In the genomic region with DNA sequence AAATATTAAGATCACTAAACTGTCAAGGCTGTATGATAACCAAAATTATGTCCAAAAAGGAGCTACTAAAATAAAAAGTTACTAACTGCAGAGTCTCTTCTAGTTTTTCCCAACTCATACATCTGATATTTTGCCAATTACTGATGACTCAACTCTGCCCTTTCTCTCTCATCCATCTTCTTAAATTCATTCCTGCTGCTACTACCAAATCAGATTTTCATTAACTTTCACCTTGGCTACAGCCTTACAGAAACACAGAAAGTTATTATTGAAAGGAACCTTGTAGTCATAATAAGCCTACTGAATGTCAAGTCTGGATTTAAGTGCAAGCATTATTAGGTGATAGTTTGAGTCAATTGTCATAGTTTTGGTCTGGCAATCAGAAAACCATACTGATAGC, we compare ENCODE assay signal across 1 cellular context.
TF ChIP-seq lines count a peak whose summit lies in the region.

No MANE protein-coding gene starts in this region.

TF ChIP-seq in SK-N-SH, 30 proteins besides CTCF, POLR2A, EP300 and RAD21 (continued from another document):
- TF ChIP-seq, protein P1, sequence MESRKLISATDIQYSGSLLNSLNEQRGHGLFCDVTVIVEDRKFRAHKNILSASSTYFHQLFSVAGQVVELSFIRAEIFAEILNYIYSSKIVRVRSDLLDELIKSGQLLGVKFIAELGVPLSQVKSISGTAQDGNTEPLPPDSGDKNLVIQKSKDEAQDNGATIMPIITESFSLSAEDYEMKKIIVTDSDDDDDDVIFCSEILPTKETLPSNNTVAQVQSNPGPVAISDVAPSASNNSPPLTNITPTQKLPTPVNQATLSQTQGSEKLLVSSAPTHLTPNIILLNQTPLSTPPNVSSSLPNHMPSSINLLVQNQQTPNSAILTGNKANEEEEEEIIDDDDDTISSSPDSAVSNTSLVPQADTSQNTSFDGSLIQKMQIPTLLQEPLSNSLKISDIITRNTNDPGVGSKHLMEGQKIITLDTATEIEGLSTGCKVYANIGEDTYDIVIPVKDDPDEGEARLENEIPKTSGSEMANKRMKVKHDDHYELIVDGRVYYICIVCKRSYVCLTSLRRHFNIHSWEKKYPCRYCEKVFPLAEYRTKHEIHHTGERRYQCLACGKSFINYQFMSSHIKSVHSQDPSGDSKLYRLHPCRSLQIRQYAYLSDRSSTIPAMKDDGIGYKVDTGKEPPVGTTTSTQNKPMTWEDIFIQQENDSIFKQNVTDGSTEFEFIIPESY (IDR thresholded peaks at IDR 0.05; ENCODE audit: borderline replicate concordance, low read depth) = no peak
- no peak for TF ChIP-seq YY1 (IDR thresholded peaks at IDR 0.05; ENCODE audit: low read depth)
- no peak for TF ChIP-seq GABPA (IDR thresholded peaks at IDR 0.05; ENCODE audit: low read depth)
- no peak for TF ChIP-seq SMC3 (IDR thresholded peaks at IDR 0.05; ENCODE audit: low read depth, low read length)
- TF ChIP-seq, protein P2, sequence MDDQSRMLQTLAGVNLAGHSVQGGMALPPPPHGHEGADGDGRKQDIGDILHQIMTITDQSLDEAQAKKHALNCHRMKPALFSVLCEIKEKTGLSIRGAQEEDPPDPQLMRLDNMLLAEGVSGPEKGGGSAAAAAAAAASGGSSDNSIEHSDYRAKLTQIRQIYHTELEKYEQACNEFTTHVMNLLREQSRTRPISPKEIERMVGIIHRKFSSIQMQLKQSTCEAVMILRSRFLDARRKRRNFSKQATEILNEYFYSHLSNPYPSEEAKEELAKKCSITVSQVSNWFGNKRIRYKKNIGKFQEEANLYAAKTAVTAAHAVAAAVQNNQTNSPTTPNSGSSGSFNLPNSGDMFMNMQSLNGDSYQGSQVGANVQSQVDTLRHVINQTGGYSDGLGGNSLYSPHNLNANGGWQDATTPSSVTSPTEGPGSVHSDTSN (IDR thresholded peaks at IDR 0.05) = peak; percentile 84
- peak; percentile 54; the same call in 1 of the 2 replicates for TF ChIP-seq NFIC (IDR thresholded peaks at IDR 0.05; ENCODE audit: borderline replicate concordance)
- TF ChIP-seq TAF1 (IDR thresholded peaks at IDR 0.05; ENCODE audit: borderline replicate concordance, low read depth, low read length) = no peak
- no peak for TF ChIP-seq EZH2phosphoT487 (IDR thresholded peaks at IDR 0.05; ENCODE audit: borderline replicate concordance, low read depth)
- no peak for TF ChIP-seq CHD2 (IDR thresholded peaks at IDR 0.05; ENCODE audit: low read length, partially characterized antibody)
- peak; percentile 86 for TF ChIP-seq TCF12 (IDR thresholded peaks at IDR 0.05)
- TF ChIP-seq, protein P3, sequence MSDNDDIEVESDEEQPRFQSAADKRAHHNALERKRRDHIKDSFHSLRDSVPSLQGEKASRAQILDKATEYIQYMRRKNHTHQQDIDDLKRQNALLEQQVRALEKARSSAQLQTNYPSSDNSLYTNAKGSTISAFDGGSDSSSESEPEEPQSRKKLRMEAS (IDR thresholded peaks at IDR 0.05; ENCODE audit: low read depth) = no peak
- TF ChIP-seq, protein P4, sequence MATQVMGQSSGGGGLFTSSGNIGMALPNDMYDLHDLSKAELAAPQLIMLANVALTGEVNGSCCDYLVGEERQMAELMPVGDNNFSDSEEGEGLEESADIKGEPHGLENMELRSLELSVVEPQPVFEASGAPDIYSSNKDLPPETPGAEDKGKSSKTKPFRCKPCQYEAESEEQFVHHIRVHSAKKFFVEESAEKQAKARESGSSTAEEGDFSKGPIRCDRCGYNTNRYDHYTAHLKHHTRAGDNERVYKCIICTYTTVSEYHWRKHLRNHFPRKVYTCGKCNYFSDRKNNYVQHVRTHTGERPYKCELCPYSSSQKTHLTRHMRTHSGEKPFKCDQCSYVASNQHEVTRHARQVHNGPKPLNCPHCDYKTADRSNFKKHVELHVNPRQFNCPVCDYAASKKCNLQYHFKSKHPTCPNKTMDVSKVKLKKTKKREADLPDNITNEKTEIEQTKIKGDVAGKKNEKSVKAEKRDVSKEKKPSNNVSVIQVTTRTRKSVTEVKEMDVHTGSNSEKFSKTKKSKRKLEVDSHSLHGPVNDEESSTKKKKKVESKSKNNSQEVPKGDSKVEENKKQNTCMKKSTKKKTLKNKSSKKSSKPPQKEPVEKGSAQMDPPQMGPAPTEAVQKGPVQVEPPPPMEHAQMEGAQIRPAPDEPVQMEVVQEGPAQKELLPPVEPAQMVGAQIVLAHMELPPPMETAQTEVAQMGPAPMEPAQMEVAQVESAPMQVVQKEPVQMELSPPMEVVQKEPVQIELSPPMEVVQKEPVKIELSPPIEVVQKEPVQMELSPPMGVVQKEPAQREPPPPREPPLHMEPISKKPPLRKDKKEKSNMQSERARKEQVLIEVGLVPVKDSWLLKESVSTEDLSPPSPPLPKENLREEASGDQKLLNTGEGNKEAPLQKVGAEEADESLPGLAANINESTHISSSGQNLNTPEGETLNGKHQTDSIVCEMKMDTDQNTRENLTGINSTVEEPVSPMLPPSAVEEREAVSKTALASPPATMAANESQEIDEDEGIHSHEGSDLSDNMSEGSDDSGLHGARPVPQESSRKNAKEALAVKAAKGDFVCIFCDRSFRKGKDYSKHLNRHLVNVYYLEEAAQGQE (IDR thresholded peaks at IDR 0.05; ENCODE audit: low read depth, low read length) = no peak
